In the genomic region with DNA sequence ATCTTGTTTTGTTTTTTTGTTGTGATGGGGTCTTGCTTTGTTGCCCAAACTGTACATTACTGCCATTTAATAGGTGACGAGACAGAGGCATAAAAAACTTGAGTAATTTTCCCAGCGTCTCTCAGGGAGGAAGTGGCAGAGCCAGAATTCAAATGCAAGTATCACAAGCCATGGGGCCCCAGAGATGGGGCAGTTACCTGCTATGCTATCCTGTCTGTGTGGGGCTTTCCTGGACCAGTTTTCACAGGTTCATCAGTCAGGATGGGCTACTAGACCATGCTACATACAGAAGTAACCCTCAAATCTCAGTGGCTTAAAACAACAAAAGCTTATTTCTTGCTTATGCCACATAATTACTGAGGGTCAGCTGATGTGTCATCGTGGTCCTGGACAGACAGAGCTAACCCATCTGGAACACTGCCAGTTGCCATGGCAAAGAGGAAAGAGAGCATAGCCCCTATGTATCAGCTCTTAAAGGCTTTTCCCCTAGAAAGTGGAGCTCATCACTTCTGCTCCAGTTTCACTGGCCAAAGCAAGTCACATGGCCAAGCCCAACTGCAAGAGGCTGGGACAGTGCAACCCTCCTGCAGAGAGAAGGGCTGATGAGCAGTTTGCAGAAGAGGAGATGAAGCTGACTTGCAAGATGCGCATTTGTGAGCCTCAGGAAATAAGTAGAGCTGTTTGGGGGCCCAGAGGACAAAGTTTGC, we compare ENCODE assay signal across 17 cellular contexts. TPM values are rescaled to one million over a fixed set of nuclear protein-coding genes. Genes with fewer than 3 reads are reported as not detected.
DNase-seq lines count a peak whose midpoint lies in the region; ATAC-seq, FAIRE-seq and TF ChIP-seq lines count a peak whose summit lies in the region.
"Had no signal": no experiment of that assay in that cellular context is flagged by ENCODE, and none has a peak within 500 bp of the region (broad histone marks: within the 10 kb centered on the region; RNA-seq: fewer than 3 reads in every experiment).

No MANE protein-coding gene starts in this region.

- ATAC-seq in GM21390 (IDR thresholded peaks at IDR 0.05; ENCODE audit: unreplicated experiment) (peak; percentile 40), HG03460 (IDR thresholded peaks at IDR 0.05; ENCODE audit: unreplicated experiment) (peak; percentile 42), HG03095 (IDR thresholded peaks at IDR 0.05; ENCODE audit: unreplicated experiment) (no peak)
- ATAC-seq: activated CD4-positive, CD25-positive, alpha-beta regulatory T cell treated with anti-CD3 and anti-CD28 coated beads, Interleukin-2, amount 50 U/mL, for 24 hours had no signal

- H3K4me3 ChIP-seq in H1 (ENCODE audit: extremely low read depth in 1 of 4, insufficient read depth in 2 of 4, low read depth in 3 of 4, low read length in 4 of 4) = no peak overlapping the region
- H3K4me3 ChIP-seq: esophagus squamous epithelium had no signal

- POLR2A ChIA-PET in H1 (lab: Charles Lee; ENCODE audit: partially characterized antibody) = interaction anchor here (1.3 kb wide), 1 partner anchor 13 kb away, joined by 3 read pairs; no protein-coding TSS in a partner anchor

- H2BK120ac ChIP-seq in H1 (replicated peaks; ENCODE audit: low read depth, low read length) = no peak overlapping the region

- 92% methylated on average over 4 of the region's 4 CpGs; no CpG with 5 or more reads in 1 of the 2 experiments for WGBS in H1 (ENCODE audit: extremely low coverage in 1 of 2, insufficient coverage in 1 of 2, insufficient read length in 1 of 2, insufficient replicate concordance in 2 of 2, low coverage in 1 of 2, low lambda C conversion rate in 2 of 2, missing lambda C conversion rate in 1 of 2), 2 experiments

- no peak overlapping the region for H3K4ac ChIP-seq in H1 (replicated peaks; ENCODE audit: insufficient read length, low read depth, low read length)

- H3K4me3 Mint-ChIP-seq in activated T-helper 2 cell treated with anti-CD3 and anti-CD28 coated beads, Interferon-gamma antibody, Interleukin-2, Interleukin-4, amounts not matched to agents 10 μg/mL and 5 μg/mL and 100 μg/mL, durations not matched to agents 14 hours and 24 hours and 36 hours (ENCODE audit: low read depth) = no peak overlapping the region
- H3K4me3 Mint-ChIP-seq: activated naive CD4-positive, alpha-beta T cell treated with anti-CD3 and anti-CD28 coated beads, Interleukin-2, amount 50 U/mL, for 24 hours; brain; memory B cell; neural crest cell had no signal

- H3K9me3 ChIP-seq in H1 (ENCODE audit: insufficient read depth in 2 of 2, low read depth in 1 of 2, low read length in 1 of 2) = no peaks in the 10 kb centered on the region
- H3K9me3 ChIP-seq: esophagus squamous epithelium had no signal

- no peak overlapping the region for H3K23ac ChIP-seq in H1 (ENCODE audit: insufficient read length)

- H2AK5ac ChIP-seq in H1 (ENCODE audit: low read depth, low read length) = no peak overlapping the region

- H2BK20ac ChIP-seq in H1 (ENCODE audit: low read length) = no peak overlapping the region

- peaks cover 0 to 1% of the 10 kb centered on the region in 2 experiments for H4K20me1 ChIP-seq in H1 (replicated peaks in 1 of 2; ENCODE audit: control insufficient read depth in 1 of 2, insufficient read depth in 2 of 2, low read length in 2 of 2)

- H3K14ac ChIP-seq in H1 (ENCODE audit: insufficient read length) = no peak overlapping the region

- H3K27me3 Mint-ChIP-seq in activated T-helper 2 cell treated with anti-CD3 and anti-CD28 coated beads, Interferon-gamma antibody, Interleukin-2, Interleukin-4, amounts not matched to agents 10 μg/mL and 5 μg/mL and 100 μg/mL, durations not matched to agents 14 hours and 24 hours and 36 hours (ENCODE audit: low read depth) = peaks cover 3% of the 10 kb centered on the region
- H3K27me3 Mint-ChIP-seq: activated naive CD4-positive, alpha-beta T cell treated with anti-CD3 and anti-CD28 coated beads, Interleukin-2, amount 50 U/mL, for 24 hours had no signal

- H3K27ac ChIP-seq in H1 (ENCODE audit: low read depth, low read length) = no peak overlapping the region
- H3K27ac ChIP-seq: esophagus squamous epithelium had no signal

- H4K91ac ChIP-seq in H1 (replicated peaks; ENCODE audit: insufficient read length, low read length) = no peak overlapping the region

- no peak overlapping the region for H3K56ac ChIP-seq in H1 (replicated peaks; ENCODE audit: insufficient read length, low read depth, low read length)

- H4K5ac ChIP-seq in H1 (ENCODE audit: insufficient read length, low read depth, low read length) = no peak overlapping the region

- no peak for TF ChIP-seq RAD21 in H1 (IDR thresholded peaks at IDR 0.05 in 1 of 2, conservative IDR thresholded peaks at IDR 0.05 in 1 of 2; ENCODE audit: low read depth in 2 of 2, low read length in 2 of 2)

- H2AFZ ChIP-seq in H1 (ENCODE audit: low read length) = peak overlapping the region; percentile 2; the same call in 1 of the 2 replicates

- DNase-seq in GM12891 (ENCODE audit: insufficient read length, low spot score) = no peak
- no peak for DNase-seq in H1 (ENCODE audit: low read depth in 1 of 2, low spot score in 2 of 2)
- no peak for DNase-seq in A172 (ENCODE audit: low spot score)
- DNase-seq in activated T-helper 2 cell treated with anti-CD3 and anti-CD28 coated beads, Interferon-gamma antibody, Interleukin-2, Interleukin-4, amounts not matched to agents 10 μg/mL and 5 μg/mL and 100 μg/mL, durations not matched to agents 14 hours and 24 hours and 36 hours (ENCODE audit: low spot score) = no peak
- DNase-seq in SIG-M5 (lab: John Stamatoyannopoulos, UW) = no peak
- DNase-seq: COR-L47, esophagus squamous epithelium, NCI-H82, T-helper 1 cell had no signal

- no peaks in the 10 kb centered on the region for H3K27me3 ChIP-seq in H1 (replicated peaks in 1 of 4; ENCODE audit: control insufficient read depth in 3 of 4, extremely low read depth in 1 of 4, insufficient read depth in 3 of 4, low read length in 3 of 4)
- H3K27me3 ChIP-seq: esophagus squamous epithelium had no signal

- H3K9me3 Mint-ChIP-seq in activated T-helper 2 cell treated with anti-CD3 and anti-CD28 coated beads, Interferon-gamma antibody, Interleukin-2, Interleukin-4, amounts not matched to agents 10 μg/mL and 5 μg/mL and 100 μg/mL, durations not matched to agents 14 hours and 24 hours and 36 hours = no peaks in the 10 kb centered on the region
- H3K9me3 Mint-ChIP-seq: activated naive CD4-positive, alpha-beta T cell treated with anti-CD3 and anti-CD28 coated beads, Interleukin-2, amount 50 U/mL, for 24 hours; brain; memory B cell; neural crest cell had no signal

- H3K9ac ChIP-seq in H1 (replicated peaks in 1 of 4; ENCODE audit: extremely low read depth in 1 of 4, low read depth in 3 of 4, low read length in 3 of 4) = no peak overlapping the region; a peak in 1 of 7 replicates

- no peak overlapping the region for H2BK5ac ChIP-seq in H1 (ENCODE audit: low read depth, low read length)

- peaks cover 0 to 7% (median 1%) of the 10 kb centered on the region in 4 experiments; a peak in 1 of 7 replicates for H3K4me1 ChIP-seq in H1 (replicated peaks in 1 of 4; ENCODE audit: control insufficient read depth in 3 of 4, insufficient read depth in 4 of 4, low read length in 3 of 4)

- TF ChIP-seq POLR2A in GM12891 (IDR thresholded peaks at IDR 0.05; ENCODE audit: low read depth, low read length) = no peak
- TF ChIP-seq POLR2A in H1 (IDR thresholded peaks at IDR 0.05; ENCODE audit: control extremely low read depth in 1 of 2, low read depth in 2 of 2, low read length in 2 of 2) = no peak

- FAIRE-seq in GM12891 (lab: Jason Lieb, UNC) (no peak), H1 (lab: Jason Lieb, UNC) (no peak)

- no peaks in the 10 kb centered on the region for H3K36me3 Mint-ChIP-seq in activated T-helper 2 cell treated with anti-CD3 and anti-CD28 coated beads, Interferon-gamma antibody, Interleukin-2, Interleukin-4, amounts not matched to agents 10 μg/mL and 5 μg/mL and 100 μg/mL, durations not matched to agents 14 hours and 24 hours and 36 hours (ENCODE audit: low read depth)
- H3K36me3 Mint-ChIP-seq: activated naive CD4-positive, alpha-beta T cell treated with anti-CD3 and anti-CD28 coated beads, Interleukin-2, amount 50 U/mL, for 24 hours; brain; memory B cell had no signal

- no peak for TF ChIP-seq CTCF in H1 (IDR thresholded peaks at IDR 0.05; ENCODE audit: control extremely low read depth in 1 of 3, insufficient read depth in 1 of 3, low read depth in 1 of 3, low read length in 3 of 3)

- CTCF ChIA-PET in H1 (lab: Charles Lee; ENCODE audit: partially characterized antibody) = interaction anchor here (0.6 to 7.3 kb wide), 13 partner anchors 12 to 645 kb away, joined by 3 to 78 read pairs (median 3); no protein-coding TSS in a partner anchor

- no peak for TF ChIP-seq EP300 in H1 (IDR thresholded peaks at IDR 0.05; ENCODE audit: borderline replicate concordance in 1 of 2, low read depth in 2 of 2, low read length in 2 of 2)

- no peaks in the 10 kb centered on the region for H3K23me2 ChIP-seq in H1 (ENCODE audit: low read depth, low read length)

- no peak overlapping the region for H4K8ac ChIP-seq in H1 (ENCODE audit: extremely low read depth, insufficient read depth, low read length)

- no peak overlapping the region for H3K27ac Mint-ChIP-seq in activated T-helper 2 cell treated with anti-CD3 and anti-CD28 coated beads, Interferon-gamma antibody, Interleukin-2, Interleukin-4, amounts not matched to agents 10 μg/mL and 5 μg/mL and 100 μg/mL, durations not matched to agents 14 hours and 24 hours and 36 hours
- H3K27ac Mint-ChIP-seq: activated naive CD4-positive, alpha-beta T cell treated with anti-CD3 and anti-CD28 coated beads, Interleukin-2, amount 50 U/mL, for 24 hours; brain; memory B cell had no signal

- no peaks in the 10 kb centered on the region for H3K79me1 ChIP-seq in H1 (ENCODE audit: low read depth, low read length)

- H3K18ac ChIP-seq in H1 (ENCODE audit: extremely low read depth, low read length) = no peak overlapping the region

- no peaks in the 10 kb centered on the region for H3K79me2 ChIP-seq in H1 (ENCODE audit: control insufficient read depth in 1 of 2, insufficient read depth in 2 of 2, low read length in 2 of 2)

- no peaks in the 10 kb centered on the region for H3K36me3 ChIP-seq in H1 (ENCODE audit: control insufficient read depth in 2 of 4, insufficient read depth in 4 of 4, low read length in 3 of 4)
- H3K36me3 ChIP-seq: esophagus squamous epithelium had no signal

- no peak overlapping the region for H2BK12ac ChIP-seq in H1 (ENCODE audit: low read depth, low read length)

- H2BK15ac ChIP-seq in H1 (ENCODE audit: low read length) = no peak overlapping the region

- intact Hi-C loops in activated T-helper 2 cell treated with anti-CD3 and anti-CD28 coated beads, Interferon-gamma antibody, Interleukin-2, Interleukin-4, amounts not matched to agents 10 μg/mL and 5 μg/mL and 100 μg/mL, durations not matched to agents 14 hours and 24 hours and 36 hours (cut with micrococcal nuclease) = no loop called here

- H3K4me1 Mint-ChIP-seq in activated T-helper 2 cell treated with anti-CD3 and anti-CD28 coated beads, Interferon-gamma antibody, Interleukin-2, Interleukin-4, amounts not matched to agents 10 μg/mL and 5 μg/mL and 100 μg/mL, durations not matched to agents 14 hours and 24 hours and 36 hours (ENCODE audit: low read depth) = peaks cover 2% of the 10 kb centered on the region

- no peak overlapping the region for H3K4me2 ChIP-seq in H1 (ENCODE audit: insufficient read depth in 1 of 2, low read depth in 2 of 2, low read length in 2 of 2)

RNA-seq across cellular contexts. Expression of a gene that starts 31.7 kb away (rescaled TPM):
- polyA plus RNA-seq in GM12891 (2012; ENCODE audit: low read depth, missing spikeins) = 0.44 TPM
- 2.0 and 2.2 TPM in 2 replicates for total RNA-seq in H1 (2021; fragmentation: NEBNext Ultra II Directional; extraction: Animal tissue kit (Norgen Biotek cat#: 25700))
- 0.67 and 0.89 TPM in 2 replicates for polyA plus RNA-seq in H1 (2011; rRNA removed)
- polyA plus RNA-seq in H1 (2011; cell fraction: cytosol; rRNA removed) = 0.85 TPM
- 2.4 TPM for polyA plus RNA-seq in H1 (2011; cell fraction: nucleus; rRNA removed)
- 1.9 to 2.2 TPM (median 2.1 TPM) in 4 replicates for polyA plus RNA-seq in H1 (2012, experiment 1 of 2)
- 0.31 TPM for polyA plus RNA-seq in H1 (2012, experiment 2 of 2)
- polyA plus RNA-seq in H1 (2013, experiment 1 of 2) = 1.0 TPM
- 0.98 TPM for polyA plus RNA-seq in H1 (2013, experiment 2 of 2)
- 0.95 and 1.4 TPM in 2 replicates for polyA minus RNA-seq in H1 (2011; rRNA and poly(A)+ RNA removed)
- polyA minus RNA-seq in H1 (2011; cell fraction: cytosol; rRNA and poly(A)+ RNA removed) = 1.1 TPM
- 1.7 TPM for polyA minus RNA-seq in H1 (2011; cell fraction: nucleus; rRNA and poly(A)+ RNA removed)
- total RNA-seq in A172 (2014; rRNA removed; shearing (Covaris generic)) = 5.6 and 7.5 TPM in 2 replicates
- total RNA-seq in activated T-helper 2 cell treated with anti-CD3 and anti-CD28 coated beads, Interferon-gamma antibody, Interleukin-2, Interleukin-4, amounts not matched to agents 10 μg/mL and 5 μg/mL and 100 μg/mL, durations not matched to agents 14 hours and 24 hours and 36 hours = 0.46 and 0.55 TPM in 2 replicates
